8 cellular contexts compared by ENCODE assay signal in the genomic region with DNA sequence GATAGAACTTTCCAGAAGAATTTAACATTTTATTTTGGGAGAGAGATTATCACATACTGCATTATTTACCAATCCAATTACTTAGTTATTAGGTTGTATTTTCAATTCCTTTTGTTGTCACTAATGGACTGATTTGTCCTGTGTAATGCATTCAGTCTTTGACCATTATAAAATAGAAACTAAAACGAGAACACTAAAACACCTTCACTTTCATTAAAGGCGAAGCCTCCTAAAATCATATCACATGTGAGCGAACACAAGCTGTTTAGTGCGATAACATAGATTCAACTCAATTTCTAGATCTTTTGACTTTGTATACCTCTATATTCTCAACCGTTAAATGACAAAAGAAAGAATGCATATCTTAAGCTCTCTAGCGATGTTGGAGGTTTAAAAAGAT.
"Had no signal": no experiment of that assay in that cellular context is flagged by ENCODE, and none has a peak within 500 bp of the region (broad histone marks: within the 10 kb centered on the region; RNA-seq: fewer than 3 reads in every experiment).

No MANE protein-coding gene starts in this region.

- H3K36me3 Mint-ChIP-seq: IgD-negative memory B cell had no signal

- H3K4me3 Mint-ChIP-seq: GM23338, H9 had no signal

- H3K27ac ChIP-seq: HL-60, KMS-11 had no signal

- DNase-seq: H9, HCEC 1CT, KBM-7 had no signal

- H2AFZ ChIP-seq: GM23338 had no signal

- H3K4me3 ChIP-seq: GM23338 had no signal

- ATAC-seq: GM23338, HepG2 had no signal

- H3K9ac ChIP-seq: KMS-11 had no signal

- H3K4me2 ChIP-seq: GM23338, KMS-11 had no signal

- H3K4me1 Mint-ChIP-seq: H9, IgD-negative memory B cell had no signal

- H3K27me3 Mint-ChIP-seq: IgD-negative memory B cell had no signal
